Comparison of ENCODE assay signal across 9 cellular contexts in the genomic region with DNA sequence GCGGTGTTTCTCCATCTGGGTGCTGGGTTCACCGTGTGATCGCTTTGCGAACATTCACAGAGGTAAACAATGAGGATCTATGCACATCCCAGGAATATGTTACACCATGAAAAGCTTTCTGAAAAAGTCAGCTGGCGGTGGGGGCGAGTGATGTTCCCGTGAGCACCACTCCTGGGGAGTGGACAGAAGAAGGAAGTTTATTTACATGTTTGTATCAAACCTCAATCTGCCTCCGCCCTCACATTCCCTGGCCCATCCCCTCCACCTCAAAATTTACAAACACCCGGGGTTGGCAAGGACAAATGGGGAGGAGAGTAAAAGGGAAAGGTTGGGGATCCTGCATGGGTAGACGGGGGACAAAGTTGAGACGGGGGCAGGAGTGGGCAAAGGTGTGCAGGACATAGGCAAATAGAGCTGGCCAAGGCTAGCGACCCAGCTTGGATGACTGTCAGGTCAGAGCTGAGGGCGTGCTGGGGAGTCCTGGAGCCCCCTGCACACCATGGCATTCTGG. TPM values are rescaled to one million over a fixed set of nuclear protein-coding genes. Genes with fewer than 3 reads are reported as not detected.
DNase-seq lines count a peak whose midpoint lies in the region; ATAC-seq and TF ChIP-seq lines count a peak whose summit lies in the region.
"Had no signal": no experiment of that assay in that cellular context is flagged by ENCODE, and none has a peak within 500 bp of the region (broad histone marks: within the 10 kb centered on the region; RNA-seq: fewer than 3 reads in every experiment).

No MANE protein-coding gene starts in this region.

- H3K36me3 Mint-ChIP-seq in CD8-positive, alpha-beta memory T cell = peaks cover 8 to 52% (median 20%) of the 10 kb centered on the region in 3 donors

- H3K9me3 ChIP-seq in CD8-positive, alpha-beta memory T cell (ENCODE audit: low read length) = no peaks in the 10 kb centered on the region
- H3K9me3 ChIP-seq in heart left ventricle = no peaks in the 10 kb centered on the region

- DNase-seq in CD8-positive, alpha-beta memory T cell = no peak
- peak in 1 of 5 donors; percentile 56 for DNase-seq in heart left ventricle
- DNase-seq in NCI-H82 (lab: John Stamatoyannopoulos, UW) = no peak
- no peak for DNase-seq in stimulated activated CD4-positive, alpha-beta T cell treated with anti-CD3 and anti-CD28 coated beads, Interleukin-4, amount 100 ng/mL, for 24 hours
- no peak for DNase-seq in superior temporal gyrus (ENCODE audit: extremely low spot score)
- no peak for DNase-seq in activated CD4-positive, CD25-positive, alpha-beta regulatory T cell treated with anti-CD3 and anti-CD28 coated beads, Interleukin-2, amount 50 U/mL, for 72 hours

- no peak for TF ChIP-seq POLR2A in heart left ventricle (IDR thresholded peaks at IDR 0.05)

- peaks cover 46% of the 10 kb centered on the region for H3K36me3 ChIP-seq in CD8-positive, alpha-beta memory T cell (ENCODE audit: insufficient read depth, low read length)
- H3K36me3 ChIP-seq in heart left ventricle (peaks cover 0 to 67% (median 47%) of the 10 kb centered on the region in 9 donors), rectal smooth muscle tissue (ENCODE audit: control insufficient read depth, insufficient read depth, low read length) (peaks cover 43% of the 10 kb centered on the region)

- peaks cover 79% of the 10 kb centered on the region for H3K4me1 ChIP-seq in CD8-positive, alpha-beta memory T cell (ENCODE audit: insufficient read depth, low read length)
- H3K4me1 ChIP-seq in heart left ventricle = peaks cover 6 to 90% (median 64%) of the 10 kb centered on the region in 12 donors
- H3K4me1 ChIP-seq in rectal smooth muscle tissue (ENCODE audit: control insufficient read depth, insufficient read depth, low read length) = peaks cover 46% of the 10 kb centered on the region

- peak overlapping the region; percentile 74 for H3K9ac ChIP-seq in rectal smooth muscle tissue (ENCODE audit: low read length)

- peaks cover 0 to 4% of the 10 kb centered on the region in 2 donors for H3K27me3 Mint-ChIP-seq in CD8-positive, alpha-beta memory T cell
- H3K27me3 Mint-ChIP-seq: natural killer cell treated with Interleukin-12 subunit alpha and Interleukin-12 subunit beta and Interleukin-15 and Interleukin-18, amount 100 ng/mL, for 72 hours had no signal

- CTCF ChIA-PET in CD8-positive, alpha-beta memory T cell (lab: Charles Lee) = interaction anchor here (0.6 to 6.6 kb wide), 29 partner anchors 8 to 236 kb away, joined by 3 to 106 read pairs (median 6); partner anchors contain the start of genes CD27, MRPL51, TAPBPL and VAMP1

- POLR2A ChIA-PET in CD8-positive, alpha-beta memory T cell (lab: Charles Lee) = interaction anchor here (0.7 to 4.3 kb wide), 13 partner anchors 9 to 219 kb away, joined by 3 to 34 read pairs (median 5); partner anchors contain the start of genes GAPDH, MRPL51 and TAPBPL

- peak overlapping the region; percentile 80 for H3K27ac ChIP-seq in CD8-positive, alpha-beta memory T cell (ENCODE audit: low read depth, low read length)
- H3K27ac ChIP-seq in VCaP (peak overlapping the region; percentile 44), heart left ventricle (peak overlapping the region; percentile 86 to 100 (median 98)), rectal smooth muscle tissue (ENCODE audit: low read depth, low read length) (peak overlapping the region; percentile 98)

- peak overlapping the region; percentile 91 for H3K4me3 ChIP-seq in CD8-positive, alpha-beta memory T cell (ENCODE audit: low read length)
- H3K4me3 ChIP-seq in heart left ventricle = peak overlapping the region in 9 of 12 donors; percentile 74 to 100 (median 85)
- H3K4me3 ChIP-seq in rectal smooth muscle tissue (ENCODE audit: low read length) = peak overlapping the region; percentile 57

- H3K4me1 Mint-ChIP-seq in CD8-positive, alpha-beta memory T cell = peaks cover 14 to 53% (median 45%) of the 10 kb centered on the region in 3 donors

- H3K27me3 ChIP-seq in CD8-positive, alpha-beta memory T cell (ENCODE audit: insufficient read depth, low read length, poor library complexity, severe bottlenecking) = no peaks in the 10 kb centered on the region
- H3K27me3 ChIP-seq in heart left ventricle (no peaks in the 10 kb centered on the region), rectal smooth muscle tissue (ENCODE audit: control insufficient read depth, insufficient read depth, low read length) (no peaks in the 10 kb centered on the region)

- intact Hi-C loops in heart left ventricle (cut with DNase I) = loop anchor here (2.0 to 10.0 kb wide), 8 partner anchors 30 to 202 kb away; partner anchors contain the start of genes GAPDH (in 5 of the 10), LTBR (in 3 of the 10) and SCNN1A (in 2 of the 10)

- H3K27ac Mint-ChIP-seq in CD8-positive, alpha-beta memory T cell = peak overlapping the region in 2 of 8 donors; percentile 79 to 91
- H3K27ac Mint-ChIP-seq: natural killer cell treated with Interleukin-12 subunit alpha and Interleukin-12 subunit beta and Interleukin-15 and Interleukin-18, amount 100 ng/mL, for 72 hours had no signal

- no peak for TF ChIP-seq CTCF in VCaP (conservative IDR thresholded peaks at IDR 0.05)
- TF ChIP-seq CTCF in heart left ventricle (IDR thresholded peaks at IDR 0.05) = no peak

- 42 to 52% (median 47%) methylated on average over 13 of the region's 13 CpGs for WGBS in heart left ventricle, 4 donors

- no peaks in the 10 kb centered on the region for H3K9me3 Mint-ChIP-seq in CD8-positive, alpha-beta memory T cell
- H3K9me3 Mint-ChIP-seq: natural killer cell treated with Interleukin-12 subunit alpha and Interleukin-12 subunit beta and Interleukin-15 and Interleukin-18, amount 100 ng/mL, for 72 hours had no signal

- no peak overlapping the region for H3K4me3 Mint-ChIP-seq in CD8-positive, alpha-beta memory T cell
- H3K4me3 Mint-ChIP-seq: natural killer cell treated with Interleukin-12 subunit alpha and Interleukin-12 subunit beta and Interleukin-15 and Interleukin-18, amount 100 ng/mL, for 72 hours had no signal

- no peak for ATAC-seq in heart left ventricle

RNA-seq across cellular contexts. Expression of gene TNFRSF1A, which starts 6.9 kb away (rescaled TPM):
- total RNA-seq in CD8-positive, alpha-beta memory T cell = 10 to 100 TPM; 62.1 to 62.9 TPM
- 57.1 TPM for polyA plus RNA-seq in CD8-positive, alpha-beta memory T cell
- total RNA-seq in heart left ventricle = 100 to 1,000 TPM in 2 of 9 donors, 10 to 100 TPM in 7; 37.2 to 141 (median 54.2) TPM
- polyA plus RNA-seq in heart left ventricle = 10 to 100 TPM; 23.7 to 91.8 TPM

RNA-seq across cellular contexts. Expression of gene PLEKHG6, which starts 24.5 kb away (rescaled TPM):
- total RNA-seq in CD8-positive, alpha-beta memory T cell = not detected
- polyA plus RNA-seq in CD8-positive, alpha-beta memory T cell = 0.72 TPM
- total RNA-seq in heart left ventricle = 1 to 10 TPM in 1 of 9 donors, under 1 TPM in 2, not detected in 6; 0.16 to 2.8 (median 0.43) TPM
- under 1 TPM; 0.11 to 0.33 TPM for polyA plus RNA-seq in heart left ventricle
- total RNA-seq: natural killer cell treated with Interleukin-12 subunit alpha and Interleukin-12 subunit beta and Interleukin-15 and Interleukin-18, amount 100 ng/mL, for 72 hours had no signal

RNA-seq across cellular contexts. Expression of gene SCNN1A, which starts 40.4 kb away (rescaled TPM):
- total RNA-seq in CD8-positive, alpha-beta memory T cell = under 1 TPM; 0.77 to 0.93 TPM
- polyA plus RNA-seq in CD8-positive, alpha-beta memory T cell = 0.49 TPM
- 1 to 10 TPM in 1 of 9 donors, under 1 TPM in 4, not detected in 4; 0.35 to 3.9 (median 0.55) TPM for total RNA-seq in heart left ventricle
- under 1 TPM; 0.11 to 0.15 TPM for polyA plus RNA-seq in heart left ventricle
- total RNA-seq: natural killer cell treated with Interleukin-12 subunit alpha and Interleukin-12 subunit beta and Interleukin-15 and Interleukin-18, amount 100 ng/mL, for 72 hours had no signal

RNA-seq across cellular contexts. Expression of gene LTBR, which starts 49.0 kb away (rescaled TPM):
- total RNA-seq in CD8-positive, alpha-beta memory T cell = 1 to 10 TPM in 1 of 2 experiments, under 1 TPM in 1; 0.51 to 1.4 TPM
- polyA plus RNA-seq in CD8-positive, alpha-beta memory T cell = not detected
- total RNA-seq in heart left ventricle = 10 to 100 TPM; 16.0 to 83.4 (median 26.2) TPM
- 10 to 100 TPM; 22.8 to 41.8 TPM for polyA plus RNA-seq in heart left ventricle

Comparison
In these comparisons a context has a peak if more than half of its experiments do, and no peak if none do; other contexts are left out.
1. H3K27ac ChIP-seq: peak in every context shown above with its lines; median percentile 98 in rectal smooth muscle tissue; 98 in heart left ventricle; 80 in CD8-positive, alpha-beta memory T cell; 44 in VCaP.